30 cellular contexts compared by ENCODE assay signal in the genomic region with DNA sequence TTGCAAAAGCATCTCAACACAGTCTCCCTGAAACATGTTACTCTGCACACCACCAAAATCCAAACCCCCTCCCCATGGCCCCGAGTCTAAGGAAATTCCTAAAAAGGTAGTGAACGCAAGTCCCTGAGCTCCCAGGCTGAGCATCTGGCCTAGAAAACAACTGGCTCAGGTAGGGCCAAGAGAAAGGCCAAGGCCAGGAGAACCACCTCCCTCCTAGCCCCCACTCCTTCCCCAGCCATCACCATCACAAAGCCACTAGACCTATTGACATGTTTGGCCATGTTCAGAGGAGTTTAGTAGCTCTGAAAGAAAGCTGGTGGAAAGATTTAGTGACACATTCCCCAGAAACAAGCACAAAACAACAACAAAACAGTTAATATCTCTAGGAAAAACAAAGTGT.
"Had no signal": no experiment of that assay in that cellular context is flagged by ENCODE, and none has a peak within 500 bp of the region (broad histone marks: within the 10 kb centered on the region; RNA-seq: fewer than 3 reads in every experiment).

No MANE protein-coding gene starts in this region.

- H3K4me3 ChIP-seq: ascending aorta, cardiac muscle cell had no signal

- H3K27me3 ChIP-seq: ascending aorta, cardiac muscle cell had no signal

- H3K36me3 ChIP-seq: ascending aorta, cardiac muscle cell had no signal

- FAIRE-seq: bronchial epithelial cell had no signal

- H3K9me3 ChIP-seq: ascending aorta had no signal

- H3K27ac ChIP-seq: ascending aorta, cardiac muscle cell, VCaP had no signal

- H3K4me1 ChIP-seq: ascending aorta had no signal

- DNase-seq: activated CD4-positive, alpha-beta memory T cell treated with anti-CD3 and anti-CD28 coated beads, Interleukin-2, amount 10 ng/mL, durations not matched to agents 7 days and 5 days; activated CD4-positive, alpha-beta T cell treated with anti-CD3 and anti-CD28 coated beads for 1 hour; activated CD4-positive, alpha-beta T cell treated with anti-CD3 and anti-CD28 coated beads for 36 hours; activated CD4-positive, alpha-beta T cell treated with anti-CD3 and anti-CD28 coated beads for 48 hours; activated CD4-positive, alpha-beta T cell treated with anti-CD3 and anti-CD28 coated beads, Interleukin-2, amount 10 ng/mL, durations not matched to agents 7 days and 5 days; activated CD4-positive, alpha-beta T cell treated with anti-CD3 and anti-CD28 coated beads, Interleukin-2, amount 50 U/mL, for 48 hours; activated CD4-positive, CD25-positive, alpha-beta regulatory T cell; activated CD8-positive, alpha-beta memory T cell treated with anti-CD3 and anti-CD28 coated beads for 24 hours; activated CD8-positive, alpha-beta memory T cell treated with anti-CD3 and anti-CD28 coated beads, Interleukin-2, amount 10 ng/mL, durations not matched to agents 7 days and 5 days; activated CD8-positive, alpha-beta memory T cell treated with anti-CD3 and anti-CD28 coated beads, Interleukin-2, amount 50 U/mL, for 48 hours; activated CD8-positive, alpha-beta T cell treated with anti-CD3 and anti-CD28 coated beads, Interleukin-2, amount 10 ng/mL, durations not matched to agents 7 days and 5 days; activated effector memory CD4-positive, alpha-beta T cell treated with Interleukin-2 at 50 U/mL for 16 hours; activated gamma-delta T cell; activated naive CD4-positive, alpha-beta T cell treated with anti-CD3 and anti-CD28 coated beads, Interleukin-2, amount 10 ng/mL, durations not matched to agents 7 days and 5 days; activated naive CD4-positive, alpha-beta T cell treated with Interleukin-2 at 50 U/mL for 16 hours; activated naive CD8-positive, alpha-beta T cell treated with anti-CD3 and anti-CD28 coated beads, Interleukin-2, amount 10 ng/mL, durations not matched to agents 7 days and 5 days; activated naive CD8-positive, alpha-beta T cell treated with anti-CD3 and anti-CD28 coated beads, Interleukin-2, amount 50 U/mL, for 24 hours; activated T-cell treated with anti-CD3 and anti-CD28 coated beads, Interleukin-2, amount 50 U/mL, for 24 hours; activated T-cell treated with anti-CD3 and anti-CD28 coated beads, Interleukin-2, amount 50 U/mL, for 48 hours; amygdala; anterior cingulate cortex; caudate nucleus; cerebellar nuclear complex; T-helper 2 cell; T-helper 9 cell had no signal

- ATAC-seq: activated CD4-positive, alpha-beta T cell treated with anti-CD3 and anti-CD28 coated beads for 36 hours; activated CD4-positive, CD25-positive, alpha-beta regulatory T cell treated with anti-CD3 and anti-CD28 coated beads, Interleukin-2, amount 50 U/mL, for 24 hours; activated CD8-positive, alpha-beta memory T cell treated with anti-CD3 and anti-CD28 coated beads, Interleukin-2, amount 10 ng/mL, durations not matched to agents 7 days and 5 days; activated CD8-positive, alpha-beta T cell treated with anti-CD3 and anti-CD28 coated beads, Interleukin-2, amount 10 ng/mL, durations not matched to agents 7 days and 5 days; activated naive CD8-positive, alpha-beta T cell treated with anti-CD3 and anti-CD28 coated beads, Interleukin-2, amount 50 U/mL, for 24 hours had no signal
